Comparison of ENCODE assay signal across 9 cellular contexts in genomic region chr11:86916330-86916729, GRCh38. TPM values are rescaled to one million over a fixed set of nuclear protein-coding genes. Genes with fewer than 3 reads are reported as not detected.
DNase-seq lines count a peak whose midpoint lies in the region; ATAC-seq, FAIRE-seq and TF ChIP-seq lines count a peak whose summit lies in the region.
"Had no signal": no experiment of that assay in that cellular context is flagged by ENCODE, and none has a peak within 500 bp of the region (broad histone marks: within the 10 kb centered on the region; RNA-seq: fewer than 3 reads in every experiment).

No MANE protein-coding gene starts in this region.

- no peak overlapping the region for H3K4me3 ChIP-seq in body of pancreas
- no peak overlapping the region for H3K4me3 ChIP-seq in keratinocyte (ENCODE audit: control insufficient read depth in 2 of 3, extremely low read depth in 1 of 3, insufficient read depth in 2 of 3, low read depth in 1 of 3, low read length in 3 of 3)
- H3K4me3 ChIP-seq in tibial artery = no peak overlapping the region

- dilution Hi-C loops in keratinocyte (cut with MboI; ENCODE audit: extremely low pct_ligation_motif_present, low sequenced_read_pairs) = no loop called here

- H3K9me3 ChIP-seq in body of pancreas (no peaks in the 10 kb centered on the region), keratinocyte (ENCODE audit: control insufficient read depth, low read depth, low read length) (no peaks in the 10 kb centered on the region), tibial artery (no peaks in the 10 kb centered on the region)

- H3K4me1 ChIP-seq in body of pancreas = peaks cover 5% of the 10 kb centered on the region
- H3K4me1 ChIP-seq in keratinocyte (ENCODE audit: control insufficient read depth, extremely low read depth, insufficient read depth, low read length) = peaks cover 11% of the 10 kb centered on the region
- H3K4me1 ChIP-seq in tibial artery = peaks cover 0 to 68% (median 36%) of the 10 kb centered on the region in 4 donors

- TF ChIP-seq CTCF in body of pancreas (IDR thresholded peaks at IDR 0.05) (no peak), keratinocyte (optimal IDR thresholded peaks at IDR 0.05 in 1 of 3, IDR thresholded peaks at IDR 0.05 in 1 of 3, conservative IDR thresholded peaks at IDR 0.05 in 1 of 3; ENCODE audit: extremely low read depth in 1 of 3, insufficient read depth in 2 of 3, low read length in 3 of 3) (no peak), tibial artery (IDR thresholded peaks at IDR 0.05) (no peak)

- no peaks in the 10 kb centered on the region for H3K79me2 ChIP-seq in keratinocyte (ENCODE audit: control insufficient read depth, insufficient read depth, low read length)

- no peaks in the 10 kb centered on the region for H3K36me3 ChIP-seq in body of pancreas (replicated peaks in 1 of 2; ENCODE audit: insufficient read depth in 1 of 2, low read depth in 2 of 2)
- H3K36me3 ChIP-seq in keratinocyte (ENCODE audit: control insufficient read depth in 2 of 2, extremely low read depth in 1 of 2, insufficient read depth in 2 of 2, low read length in 2 of 2) = no peaks in the 10 kb centered on the region
- H3K36me3 ChIP-seq in tibial artery = no peaks in the 10 kb centered on the region

- H3K27me3 ChIP-seq in body of pancreas (no peaks in the 10 kb centered on the region), keratinocyte (ENCODE audit: control insufficient read depth, extremely low read depth, insufficient read depth, low read length) (no peaks in the 10 kb centered on the region), tibial artery (no peaks in the 10 kb centered on the region)

- peak overlapping the region; percentile 45 for H2AFZ ChIP-seq in keratinocyte (ENCODE audit: control insufficient read depth, low read length)

- no peak for TF ChIP-seq POLR2A in body of pancreas (IDR thresholded peaks at IDR 0.05)

- no peak overlapping the region for H3K9ac ChIP-seq in keratinocyte (ENCODE audit: control insufficient read depth, extremely low read depth, insufficient read depth, low read length)

- ATAC-seq in body of pancreas = peak; percentile 56
- no peak for ATAC-seq in GM19397 (IDR thresholded peaks at IDR 0.05; ENCODE audit: unreplicated experiment)

- DNase-seq in HT1080 (ENCODE audit: low read depth) = peak; percentile 93
- no peak for DNase-seq in body of pancreas
- DNase-seq in keratinocyte (ENCODE audit: low read depth, low spot score) = no peak
- DNase-seq in tibial artery = no peak
- DNase-seq in effector CD4-positive, alpha-beta T cell = no peak
- no peak for DNase-seq in DMS79 (lab: John Stamatoyannopoulos, UW)
- DNase-seq: activated naive CD4-positive, alpha-beta T cell; SHP77 had no signal

- FAIRE-seq in keratinocyte (lab: Jason Lieb, UNC) = peak; percentile 86

- H4K20me1 ChIP-seq in keratinocyte (ENCODE audit: control insufficient read depth, extremely low read depth, insufficient read depth, low read length) = no peaks in the 10 kb centered on the region

- no peaks in the 10 kb centered on the region for H3K9me1 ChIP-seq in keratinocyte (ENCODE audit: control insufficient read depth, extremely low read depth, insufficient read depth, low read length)

- H3K27ac ChIP-seq in body of pancreas = peak overlapping the region in 3 of 4 donors; percentile 3 to 66 (median 47)
- peak overlapping the region; percentile 49 for H3K27ac ChIP-seq in keratinocyte (ENCODE audit: control insufficient read depth, insufficient read depth, low read length)
- H3K27ac ChIP-seq in tibial artery = peak overlapping the region; percentile 65 to 72

- peak overlapping the region; percentile 72 for H3K4me2 ChIP-seq in keratinocyte (ENCODE audit: control insufficient read depth, extremely low read depth, insufficient read depth, low read depth, low read length)

- WGBS in body of pancreas, 2 donors = 46 to 58% methylated on average over 1 of the region's 1 CpG

- intact Hi-C loops in body of pancreas (cut with DNase I) (loop anchor here (10.0 kb wide), 1 partner anchor 52 kb away; no protein-coding TSS in a partner anchor), tibial artery (cut with DNase I; ENCODE audit: low total_unique reads) (no loop called here)

RNA-seq across cellular contexts. Expression of gene FZD4, which starts 38.9 kb away (rescaled TPM):
- 3.0 and 5.4 TPM in 2 replicates for total RNA-seq in HT1080 (2014; rRNA removed; shearing (Covaris generic))
- polyA plus RNA-seq in HT1080 (2015; cell fraction: cytosol; rRNA removed) = 3.0 and 3.6 TPM in 2 replicates
- 5.5 and 5.9 TPM in 2 replicates for polyA plus RNA-seq in HT1080 (2015; cell fraction: nucleus; rRNA removed)
- total RNA-seq in body of pancreas = 10 to 100 TPM; 25.4 to 54.4 TPM
- polyA plus RNA-seq in keratinocyte = 0.51 to 0.56 TPM (median 0.53 TPM) in 3 replicates
- 0.12 TPM for polyA plus RNA-seq in keratinocyte (2011; ENCODE audit: low read depth)
- 0.13 and 0.29 TPM in 2 replicates for polyA plus RNA-seq in keratinocyte (2011; cell fraction: cytosol; rRNA removed)
- polyA plus RNA-seq in keratinocyte (2011; cell fraction: nucleus; rRNA removed) = 0.90 and 0.92 TPM in 2 replicates
- polyA plus RNA-seq in keratinocyte (2012; ENCODE audit: low replicate concordance) = 0.44 and 0.54 TPM in 2 replicates
- 0.75 to 1.2 TPM (median 0.99 TPM) in 3 replicates for polyA minus RNA-seq in keratinocyte
- 0.96 TPM for polyA minus RNA-seq in keratinocyte (2011; cell fraction: cytosol; rRNA and poly(A)+ RNA removed)
- 0.95 and 1.2 TPM in 2 replicates for polyA minus RNA-seq in keratinocyte (2011; cell fraction: nucleus; rRNA and poly(A)+ RNA removed)
